In the genomic region with DNA sequence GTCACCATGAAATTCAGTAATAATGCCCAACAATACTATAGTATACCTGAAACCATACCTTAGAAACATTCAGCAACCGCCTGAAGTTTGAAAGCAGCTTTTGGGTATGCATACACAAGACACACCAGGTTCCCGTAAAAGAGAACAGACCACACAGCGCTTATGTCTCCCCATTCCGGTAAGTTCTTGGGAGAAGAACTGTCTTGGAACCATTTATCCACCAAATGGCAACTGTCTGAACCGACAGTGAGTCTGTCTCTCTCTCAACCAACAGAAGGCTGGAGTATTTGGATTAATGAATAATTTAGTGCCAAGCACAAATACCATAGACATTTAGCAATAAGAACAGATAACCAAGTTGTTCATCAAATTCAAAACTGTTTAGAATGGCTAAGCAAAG, we compare ENCODE assay signal across 36 cellular contexts. TPM values are rescaled to one million over a fixed set of nuclear protein-coding genes. Genes with fewer than 3 reads are reported as not detected.
"Had no signal": no experiment of that assay in that cellular context is flagged by ENCODE, and none has a peak within 500 bp of the region (broad histone marks: within the 10 kb centered on the region; RNA-seq: fewer than 3 reads in every experiment).

No MANE protein-coding gene starts in this region.

- H3K9me3 Mint-ChIP-seq: activated B cell treated with CpG ODN at 0.5 μM for 24 hours; activated CD4-positive, alpha-beta memory T cell treated with anti-CD3 and anti-CD28 coated beads, Interleukin-2, amount 10 ng/mL, durations not matched to agents 7 days and 5 days; activated naive CD4-positive, alpha-beta T cell treated with anti-CD3 and anti-CD28 coated beads for 36 hours; activated naive CD4-positive, alpha-beta T cell treated with anti-CD3 and anti-CD28 coated beads, Interleukin-2, amount 50 U/mL, for 72 hours; activated T-cell treated with anti-CD3 and anti-CD28 coated beads, Interleukin-2, amount 50 U/mL, for 24 hours; activated T-helper 1 cell treated with anti-CD3 and anti-CD28 coated beads, Interleukin-12 subunit alpha, Interleukin-12 subunit beta, Interleukin-2, Interleukin-4 antibody, amounts not matched to agents 30 ng/mL and 10 ng/mL and 1 ng/mL, durations not matched to agents 14 hours and 24 hours and 36 hours; T-cell had no signal

- H3K27ac Mint-ChIP-seq: activated B cell treated with CpG ODN at 0.5 μM for 24 hours; activated CD4-positive, alpha-beta memory T cell treated with anti-CD3 and anti-CD28 coated beads, Interleukin-2, amount 10 ng/mL, durations not matched to agents 7 days and 5 days; activated naive CD4-positive, alpha-beta T cell treated with anti-CD3 and anti-CD28 coated beads for 36 hours; activated naive CD4-positive, alpha-beta T cell treated with anti-CD3 and anti-CD28 coated beads, Interleukin-2, amount 50 U/mL, for 72 hours; activated T-cell treated with anti-CD3 and anti-CD28 coated beads, Interleukin-2, amount 50 U/mL, for 24 hours; activated T-helper 1 cell treated with anti-CD3 and anti-CD28 coated beads, Interleukin-12 subunit alpha, Interleukin-12 subunit beta, Interleukin-2, Interleukin-4 antibody, amounts not matched to agents 30 ng/mL and 10 ng/mL and 1 ng/mL, durations not matched to agents 14 hours and 24 hours and 36 hours; T-cell had no signal

- H3K9ac ChIP-seq: KMS-11 had no signal

- ATAC-seq: activated naive CD4-positive, alpha-beta T cell treated with anti-CD3 and anti-CD28 coated beads, Interleukin-2, amount 50 U/mL, for 72 hours; body of pancreas; PC-3; Right ventricle myocardium inferior; SK-N-SH treated with all-trans-retinoic acid at 6 μM for 48 hours; T-cell had no signal

- H3K9me3 ChIP-seq: adrenal gland, body of pancreas, breast epithelium, Peyer's patch had no signal

- H3K27me3 ChIP-seq: body of pancreas, Peyer's patch had no signal

- DNase-seq: activated B cell treated with CpG ODN at 0.5 μM for 24 hours; activated CD4-positive, alpha-beta memory T cell treated with anti-CD3 and anti-CD28 coated beads, Interleukin-2, amount 10 ng/mL, durations not matched to agents 7 days and 5 days; activated CD4-positive, alpha-beta T cell treated with anti-CD3 and anti-CD28 coated beads for 4 hours; activated CD4-positive, CD25-positive, alpha-beta regulatory T cell treated with anti-CD3 and anti-CD28 coated beads, Interleukin-2, amount 50 U/mL, for 72 hours; activated gamma-delta T cell treated with Interleukin-2 at 50 U/mL for 16 hours; activated naive CD4-positive, alpha-beta T cell treated with anti-CD3 and anti-CD28 coated beads for 36 hours; activated T-cell treated with anti-CD3 and anti-CD28 coated beads, Interleukin-2, amount 50 U/mL, for 24 hours; adrenal gland; body of pancreas; MM.1S; MV-4-11; NCI-H1092; NCI-H1436 treated with DMSO at 0.1 percent for 48 hours; NCI-H1694 treated with DMSO at 0.1 percent for 48 hours; NCI-H2029; NCI-H510A; NCI-H526; NCI-H748 treated with DMSO at 0.1 percent for 48 hours; NK-92 treated with Interleukin-12 subunit alpha and Interleukin-12 subunit beta, amount 100 ng/mL, for 24 hours; PC-3; Peyer's patch; RPMI8226; SIG-M5; T-cell; T-helper 2 cell; T-helper 9 cell had no signal

- H3K4me1 ChIP-seq: adrenal gland, breast epithelium, Peyer's patch had no signal

- H3K36me3 ChIP-seq: adrenal gland, breast epithelium, Peyer's patch had no signal

- H3K4me3 Mint-ChIP-seq: activated B cell treated with CpG ODN at 0.5 μM for 24 hours; activated CD4-positive, alpha-beta memory T cell treated with anti-CD3 and anti-CD28 coated beads, Interleukin-2, amount 10 ng/mL, durations not matched to agents 7 days and 5 days; activated naive CD4-positive, alpha-beta T cell treated with anti-CD3 and anti-CD28 coated beads for 36 hours; activated T-cell treated with anti-CD3 and anti-CD28 coated beads, Interleukin-2, amount 50 U/mL, for 24 hours; activated T-helper 1 cell treated with anti-CD3 and anti-CD28 coated beads, Interleukin-12 subunit alpha, Interleukin-12 subunit beta, Interleukin-2, Interleukin-4 antibody, amounts not matched to agents 30 ng/mL and 10 ng/mL and 1 ng/mL, durations not matched to agents 14 hours and 24 hours and 36 hours; T-cell had no signal

- H3K4me2 ChIP-seq: KMS-11 had no signal

- H3K4me1 Mint-ChIP-seq: activated B cell treated with CpG ODN at 0.5 μM for 24 hours; activated CD4-positive, alpha-beta memory T cell treated with anti-CD3 and anti-CD28 coated beads, Interleukin-2, amount 10 ng/mL, durations not matched to agents 7 days and 5 days; T-cell had no signal

- H3K36me3 Mint-ChIP-seq: activated naive CD4-positive, alpha-beta T cell treated with anti-CD3 and anti-CD28 coated beads, Interleukin-2, amount 50 U/mL, for 72 hours; T-cell had no signal

- H3K27ac ChIP-seq: adrenal gland, body of pancreas, KMS-11, VCaP had no signal

- H3K4me3 ChIP-seq: adrenal gland, body of pancreas, breast epithelium, Peyer's patch had no signal

RNA-seq across cellular contexts. Expression of a gene that starts 7.6 kb away (rescaled TPM):
- total RNA-seq: activated B cell treated with CpG ODN at 0.5 μM for 24 hours; activated CD8-positive, alpha-beta memory T cell treated with anti-CD3 and anti-CD28 coated beads for 36 hours; LHCN-M2; SK-MEL-5 had no signal
